Comparison of ENCODE assay signal across 13 cellular contexts in genomic region chr5:51226420-51226735, GRCh38.
A peak's percentile ranks its signal among the peaks of the same experiment; 100 is the strongest.
DNase-seq lines count a peak whose midpoint lies in the region; ATAC-seq and TF ChIP-seq lines count a peak whose summit lies in the region.
"Had no signal": no experiment of that assay in that cellular context is flagged by ENCODE, and none has a peak within 500 bp of the region (broad histone marks: within the 10 kb centered on the region; RNA-seq: fewer than 3 reads in every experiment).

No MANE protein-coding gene starts in this region.

- DNase-seq in NCI-H1436 (lab: John Stamatoyannopoulos, UW), result peak; percentile 18
- DNase-seq in NCI-H1436 treated with DMSO at 0.1 percent for 48 hours (lab: John Stamatoyannopoulos, UW), result no peak
- DNase-seq in NCI-H748 treated with DMSO at 0.1 percent for 48 hours (lab: John Stamatoyannopoulos, UW), result peak; percentile 73
- DNase-seq in upper lobe of right lung, result no peak
- DNase-seq in activated T-helper 1 cell treated with anti-CD3 and anti-CD28 coated beads, Interleukin-12 subunit alpha, Interleukin-12 subunit beta, Interleukin-2, Interleukin-4 antibody, amounts not matched to agents 30 ng/mL and 10 ng/mL and 1 ng/mL, durations not matched to agents 14 hours and 24 hours and 36 hours (ENCODE audit: low spot score), result no peak
- DNase-seq in GM20000 (ENCODE audit: low spot score), result no peak
- no peak for DNase-seq in activated gamma-delta T cell (lab: John Stamatoyannopoulos, UW)
- DNase-seq: Kasumi-1, ovary had no signal

- H3K4me3 Mint-ChIP-seq in activated T-helper 1 cell treated with anti-CD3 and anti-CD28 coated beads, Interleukin-12 subunit alpha, Interleukin-12 subunit beta, Interleukin-2, Interleukin-4 antibody, amounts not matched to agents 30 ng/mL and 10 ng/mL and 1 ng/mL, durations not matched to agents 14 hours and 24 hours and 36 hours, result no peak overlapping the region

- H3K4me1 ChIP-seq in iPS-18a (ENCODE audit: control insufficient read depth, low read depth, low read length), result peaks cover 23% of the 10 kb centered on the region
- no peaks in the 10 kb centered on the region for H3K4me1 ChIP-seq in upper lobe of right lung
- H3K4me1 ChIP-seq: esophagus muscularis mucosa, tibial nerve had no signal

- no peak overlapping the region for H3K27ac Mint-ChIP-seq in activated T-helper 1 cell treated with anti-CD3 and anti-CD28 coated beads, Interleukin-12 subunit alpha, Interleukin-12 subunit beta, Interleukin-2, Interleukin-4 antibody, amounts not matched to agents 30 ng/mL and 10 ng/mL and 1 ng/mL, durations not matched to agents 14 hours and 24 hours and 36 hours

- no peaks in the 10 kb centered on the region for H3K36me3 ChIP-seq in iPS-18a (ENCODE audit: control insufficient read depth, low read depth, low read length)
- no peaks in the 10 kb centered on the region for H3K36me3 ChIP-seq in upper lobe of right lung
- H3K36me3 ChIP-seq: esophagus muscularis mucosa, ovary, tibial nerve had no signal

- no peaks in the 10 kb centered on the region for H3K27me3 ChIP-seq in iPS-18a (ENCODE audit: control insufficient read depth, insufficient read depth, low read length)
- no peaks in the 10 kb centered on the region for H3K27me3 ChIP-seq in upper lobe of right lung
- H3K27me3 ChIP-seq: esophagus muscularis mucosa, ovary, tibial nerve had no signal

- intact Hi-C loops in upper lobe of right lung (cut with DNase I), result no loop called here
- intact Hi-C loops in activated T-helper 1 cell treated with anti-CD3 and anti-CD28 coated beads, Interleukin-12 subunit alpha, Interleukin-12 subunit beta, Interleukin-2, Interleukin-4 antibody, amounts not matched to agents 30 ng/mL and 10 ng/mL and 1 ng/mL, durations not matched to agents 14 hours and 24 hours and 36 hours (cut with micrococcal nuclease), result no loop called here

- H3K36me3 Mint-ChIP-seq in activated T-helper 1 cell treated with anti-CD3 and anti-CD28 coated beads, Interleukin-12 subunit alpha, Interleukin-12 subunit beta, Interleukin-2, Interleukin-4 antibody, amounts not matched to agents 30 ng/mL and 10 ng/mL and 1 ng/mL, durations not matched to agents 14 hours and 24 hours and 36 hours (ENCODE audit: low read depth), result no peaks in the 10 kb centered on the region

- H3K9me3 Mint-ChIP-seq in activated T-helper 1 cell treated with anti-CD3 and anti-CD28 coated beads, Interleukin-12 subunit alpha, Interleukin-12 subunit beta, Interleukin-2, Interleukin-4 antibody, amounts not matched to agents 30 ng/mL and 10 ng/mL and 1 ng/mL, durations not matched to agents 14 hours and 24 hours and 36 hours, result peaks cover 20% of the 10 kb centered on the region

- no peaks in the 10 kb centered on the region for H3K4me1 Mint-ChIP-seq in activated T-helper 1 cell treated with anti-CD3 and anti-CD28 coated beads, Interleukin-12 subunit alpha, Interleukin-12 subunit beta, Interleukin-2, Interleukin-4 antibody, amounts not matched to agents 30 ng/mL and 10 ng/mL and 1 ng/mL, durations not matched to agents 14 hours and 24 hours and 36 hours (ENCODE audit: low read depth)

- peak; percentile 93 for ATAC-seq in upper lobe of right lung

- no peaks in the 10 kb centered on the region for H3K9me3 ChIP-seq in iPS-18a (ENCODE audit: control insufficient read depth, low read depth, low read length)
- H3K9me3 ChIP-seq in upper lobe of right lung, result peaks cover 10% of the 10 kb centered on the region
- H3K9me3 ChIP-seq: ovary had no signal

- H3K27me3 Mint-ChIP-seq in activated T-helper 1 cell treated with anti-CD3 and anti-CD28 coated beads, Interleukin-12 subunit alpha, Interleukin-12 subunit beta, Interleukin-2, Interleukin-4 antibody, amounts not matched to agents 30 ng/mL and 10 ng/mL and 1 ng/mL, durations not matched to agents 14 hours and 24 hours and 36 hours (ENCODE audit: insufficient read depth), result no peaks in the 10 kb centered on the region

- peak overlapping the region; percentile 9 for H3K9ac ChIP-seq in iPS-18a (ENCODE audit: low read length)

- peak overlapping the region; percentile 12 for H3K4me3 ChIP-seq in iPS-18a (ENCODE audit: low read length)
- H3K4me3 ChIP-seq in upper lobe of right lung, result no peak overlapping the region
- H3K4me3 ChIP-seq: esophagus muscularis mucosa, ovary, tibial nerve had no signal

- TF ChIP-seq CTCF in upper lobe of right lung (IDR thresholded peaks at IDR 0.05) (no peak), GM20000 (IDR thresholded peaks at IDR 0.05; ENCODE audit: extremely low read depth, missing control alignments) (no peak)

- H3K27ac ChIP-seq in iPS-18a (ENCODE audit: low read length) (peak overlapping the region; percentile 24), upper lobe of right lung (no peak overlapping the region)
- H3K27ac ChIP-seq: esophagus muscularis mucosa, ovary, tibial nerve, VCaP had no signal

Comparison
In these comparisons a context has a peak if more than half of its experiments do, and no peak if none do; other contexts are left out.
1. DNase-seq: peak in NCI-H1436 (single experiment) and NCI-H748 treated with DMSO at 0.1 percent for 48 hours (single experiment); none in NCI-H1436 treated with DMSO at 0.1 percent for 48 hours (single experiment), upper lobe of right lung (single experiment), activated T-helper 1 cell treated with anti-CD3 and anti-CD28 coated beads, Interleukin-12 subunit alpha, Interleukin-12 subunit beta, Interleukin-2, Interleukin-4 antibody, amounts not matched to agents 30 ng/mL and 10 ng/mL and 1 ng/mL, durations not matched to agents 14 hours and 24 hours and 36 hours (single experiment), GM20000 (single experiment) and activated gamma-delta T cell (single experiment).